8 cellular contexts compared by ENCODE assay signal in genomic region chr7:39623312-39624201, GRCh38. TPM values are rescaled to one million over a fixed set of nuclear protein-coding genes. Genes with fewer than 3 reads are reported as not detected.
DNase-seq lines count a peak whose midpoint lies in the region; ATAC-seq and TF ChIP-seq lines count a peak whose summit lies in the region.

TSS of gene RALA (plus strand) at chr7:39623572. CDS start at chr7:39686668, 63,096 bp downstream.

- H3K27ac ChIP-seq in GM23338 (ENCODE audit: low read depth) = peak within 1 kb of the TSS; percentile 97
- H3K27ac ChIP-seq in RWPE2 (ENCODE audit: poor library complexity, severe bottlenecking) = peak within 1 kb of the TSS; percentile 70

- H2AFZ ChIP-seq in GM23338 = peak within 1 kb of the TSS; percentile 61

- H3K4me2 ChIP-seq in GM23338 = peak within 1 kb of the TSS; percentile 97

- no peaks in the 10 kb centered on the region for H3K9me3 ChIP-seq in RWPE2 (ENCODE audit: severe bottlenecking)

- H3K4me1 ChIP-seq in GM23338 (ENCODE audit: insufficient read depth) = peaks cover 46% of the 10 kb centered on the region
- H3K4me1 ChIP-seq in RWPE2 (ENCODE audit: insufficient read depth, poor library complexity, severe bottlenecking) = peaks cover 31% of the 10 kb centered on the region

- peak within 1 kb of the TSS; percentile 96 for H3K27ac Mint-ChIP-seq in GM23338
- peak within 1 kb of the TSS; percentile 92 for H3K27ac Mint-ChIP-seq in activated T-helper 2 cell treated with anti-CD3 and anti-CD28 coated beads, Interferon-gamma antibody, Interleukin-2, Interleukin-4, amounts not matched to agents 10 μg/mL and 5 μg/mL and 100 μg/mL, durations not matched to agents 14 hours and 24 hours and 36 hours
- H3K27ac Mint-ChIP-seq in naive thymus-derived CD8-positive, alpha-beta T cell = peak within 1 kb of the TSS; percentile 94 to 99 (median 95)
- peak within 1 kb of the TSS; percentile 96 for H3K27ac Mint-ChIP-seq in stimulated activated naive B cell treated with anti-CD40 and anti-IgM and Interleukin-4, amounts not matched to agents 10 μg/mL and 1 μg/mL and 100 μg/mL, for 72 hours

- H3K27me3 ChIP-seq in GM23338 (ENCODE audit: insufficient read depth) (no peaks in the 10 kb centered on the region), RWPE2 (ENCODE audit: insufficient read depth, poor library complexity, severe bottlenecking) (no peaks in the 10 kb centered on the region)

- H4K20me1 ChIP-seq in GM23338 (replicated peaks; ENCODE audit: insufficient read depth) = peaks cover 15% of the 10 kb centered on the region

- no peaks in the 10 kb centered on the region for H3K36me3 Mint-ChIP-seq in GM23338 (ENCODE audit: low read depth)
- peaks cover 27% of the 10 kb centered on the region for H3K36me3 Mint-ChIP-seq in activated T-helper 2 cell treated with anti-CD3 and anti-CD28 coated beads, Interferon-gamma antibody, Interleukin-2, Interleukin-4, amounts not matched to agents 10 μg/mL and 5 μg/mL and 100 μg/mL, durations not matched to agents 14 hours and 24 hours and 36 hours (ENCODE audit: low read depth)
- peaks cover 0 to 8% (median 0%) of the 10 kb centered on the region in 3 donors for H3K36me3 Mint-ChIP-seq in naive thymus-derived CD8-positive, alpha-beta T cell
- H3K36me3 Mint-ChIP-seq in stimulated activated naive B cell treated with anti-CD40 and anti-IgM and Interleukin-4, amounts not matched to agents 10 μg/mL and 1 μg/mL and 100 μg/mL, for 72 hours = peaks cover 11 to 13% of the 10 kb centered on the region in 2 donors

- POLR2A ChIA-PET in naive thymus-derived CD8-positive, alpha-beta T cell (lab: Charles Lee) = interaction anchor here (0.5 to 5.0 kb wide), 19 partner anchors 8 to 327 kb away, joined by 3 to 38 read pairs (median 4); partner anchors contain the start of gene CDK13

- H3K27me3 Mint-ChIP-seq in GM23338 (ENCODE audit: insufficient read depth, low read depth, poor library complexity) = peaks cover 1% of the 10 kb centered on the region
- H3K27me3 Mint-ChIP-seq in activated T-helper 2 cell treated with anti-CD3 and anti-CD28 coated beads, Interferon-gamma antibody, Interleukin-2, Interleukin-4, amounts not matched to agents 10 μg/mL and 5 μg/mL and 100 μg/mL, durations not matched to agents 14 hours and 24 hours and 36 hours (ENCODE audit: low read depth) = peaks cover 6% of the 10 kb centered on the region
- no peaks in the 10 kb centered on the region for H3K27me3 Mint-ChIP-seq in naive thymus-derived CD8-positive, alpha-beta T cell
- H3K27me3 Mint-ChIP-seq in stimulated activated naive B cell treated with anti-CD40 and anti-IgM and Interleukin-4, amounts not matched to agents 10 μg/mL and 1 μg/mL and 100 μg/mL, for 72 hours = no peaks in the 10 kb centered on the region

- H3K79me2 ChIP-seq in GM23338 (replicated peaks; ENCODE audit: insufficient read depth) = peaks cover 46% of the 10 kb centered on the region

- intact Hi-C loops in activated T-helper 2 cell treated with anti-CD3 and anti-CD28 coated beads, Interferon-gamma antibody, Interleukin-2, Interleukin-4, amounts not matched to agents 10 μg/mL and 5 μg/mL and 100 μg/mL, durations not matched to agents 14 hours and 24 hours and 36 hours (cut with micrococcal nuclease) = loop anchor here (1.0 to 5.0 kb wide), 6 partner anchors 31 to 509 kb away; partner anchors contain the start of gene MPLKIP

- ATAC-seq in GM23338 (peak; percentile 97), RWPE2 (ENCODE audit: low read depth) (peak; percentile 94)
- ATAC-seq in naive thymus-derived CD8-positive, alpha-beta T cell = peak; percentile 90 to 95
- ATAC-seq in stimulated activated naive B cell treated with anti-CD40 and anti-IgM and Interleukin-4, amounts not matched to agents 10 μg/mL and 1 μg/mL and 100 μg/mL, for 72 hours (replicated peaks) = peak; percentile 90 to 91

- H3K9me2 ChIP-seq in GM23338 (ENCODE audit: insufficient read depth) = no peaks in the 10 kb centered on the region

- H3K4me1 Mint-ChIP-seq in GM23338 = peaks cover 48% of the 10 kb centered on the region
- peaks cover 37% of the 10 kb centered on the region for H3K4me1 Mint-ChIP-seq in activated T-helper 2 cell treated with anti-CD3 and anti-CD28 coated beads, Interferon-gamma antibody, Interleukin-2, Interleukin-4, amounts not matched to agents 10 μg/mL and 5 μg/mL and 100 μg/mL, durations not matched to agents 14 hours and 24 hours and 36 hours (ENCODE audit: low read depth)
- peaks cover 30 to 59% (median 55%) of the 10 kb centered on the region in 4 donors for H3K4me1 Mint-ChIP-seq in naive thymus-derived CD8-positive, alpha-beta T cell
- peaks cover 31 to 58% of the 10 kb centered on the region in 2 donors for H3K4me1 Mint-ChIP-seq in stimulated activated naive B cell treated with anti-CD40 and anti-IgM and Interleukin-4, amounts not matched to agents 10 μg/mL and 1 μg/mL and 100 μg/mL, for 72 hours

- DNase-seq in EH (ENCODE audit: low read depth) = peak; percentile 96
- DNase-seq in GM23338 (ENCODE audit: low spot score) = peak; percentile 93
- DNase-seq in LHCN-M2 (ENCODE audit: low read depth) = peak; percentile 96
- DNase-seq in RWPE2 (ENCODE audit: low spot score) = peak; percentile 92
- peak; percentile 85 for DNase-seq in activated T-helper 2 cell treated with anti-CD3 and anti-CD28 coated beads, Interferon-gamma antibody, Interleukin-2, Interleukin-4, amounts not matched to agents 10 μg/mL and 5 μg/mL and 100 μg/mL, durations not matched to agents 14 hours and 24 hours and 36 hours (ENCODE audit: low spot score)
- DNase-seq in fibroblast of mammary gland (ENCODE audit: low read depth) = peak; percentile 92
- DNase-seq in naive thymus-derived CD8-positive, alpha-beta T cell = peak; percentile 84 to 93 (median 87)
- DNase-seq in stimulated activated naive B cell treated with anti-CD40 and anti-IgM and Interleukin-4, amounts not matched to agents 10 μg/mL and 1 μg/mL and 100 μg/mL, for 72 hours = peak; percentile 86

- TF ChIP-seq CTCF in GM23338 (conservative IDR thresholded peaks at IDR 0.05; ENCODE audit: low read depth in 2 of 2) (no peak), RWPE2 (IDR thresholded peaks at IDR 0.05; ENCODE audit: poor library complexity, severe bottlenecking) (no peak), fibroblast of mammary gland (conservative IDR thresholded peaks at IDR 0.05; ENCODE audit: control insufficient read depth, insufficient read depth, low read depth, low read length) (no peak)

- no peaks in the 10 kb centered on the region for H3F3A ChIP-seq in GM23338 (replicated peaks; ENCODE audit: low read depth)

- H3K4me3 ChIP-seq in GM23338 (peak within 1 kb of the TSS; percentile 87), RWPE2 (ENCODE audit: severe bottlenecking) (peak within 1 kb of the TSS; percentile 95), fibroblast of mammary gland (ENCODE audit: control insufficient read depth, low read depth, low read length) (peak within 1 kb of the TSS; percentile 90)

- H3K4me3 Mint-ChIP-seq in GM23338 = peak within 1 kb of the TSS; percentile 87
- H3K4me3 Mint-ChIP-seq in activated T-helper 2 cell treated with anti-CD3 and anti-CD28 coated beads, Interferon-gamma antibody, Interleukin-2, Interleukin-4, amounts not matched to agents 10 μg/mL and 5 μg/mL and 100 μg/mL, durations not matched to agents 14 hours and 24 hours and 36 hours (ENCODE audit: low read depth) = peak within 1 kb of the TSS; percentile 99
- peak within 1 kb of the TSS; percentile 89 to 99 (median 96) for H3K4me3 Mint-ChIP-seq in naive thymus-derived CD8-positive, alpha-beta T cell
- H3K4me3 Mint-ChIP-seq in stimulated activated naive B cell treated with anti-CD40 and anti-IgM and Interleukin-4, amounts not matched to agents 10 μg/mL and 1 μg/mL and 100 μg/mL, for 72 hours = peak within 1 kb of the TSS; percentile 95 to 96

- H3K36me3 ChIP-seq in GM23338 (ENCODE audit: insufficient read depth) (no peaks in the 10 kb centered on the region), RWPE2 (ENCODE audit: low read depth) (no peaks in the 10 kb centered on the region; the same call in 1 of the 2 replicates)

- H3K9me3 Mint-ChIP-seq in GM23338 = no peaks in the 10 kb centered on the region
- no peaks in the 10 kb centered on the region for H3K9me3 Mint-ChIP-seq in activated T-helper 2 cell treated with anti-CD3 and anti-CD28 coated beads, Interferon-gamma antibody, Interleukin-2, Interleukin-4, amounts not matched to agents 10 μg/mL and 5 μg/mL and 100 μg/mL, durations not matched to agents 14 hours and 24 hours and 36 hours
- no peaks in the 10 kb centered on the region for H3K9me3 Mint-ChIP-seq in naive thymus-derived CD8-positive, alpha-beta T cell
- no peaks in the 10 kb centered on the region for H3K9me3 Mint-ChIP-seq in stimulated activated naive B cell treated with anti-CD40 and anti-IgM and Interleukin-4, amounts not matched to agents 10 μg/mL and 1 μg/mL and 100 μg/mL, for 72 hours

TF ChIP-seq in GM23338, 12 proteins besides CTCF, POLR2A, EP300 and RAD21:
- TF ChIP-seq EZH2 (IDR thresholded peaks at IDR 0.05; ENCODE audit: low read depth, unreplicated experiment) = no peak
- TF ChIP-seq ETS1 (IDR thresholded peaks at IDR 0.05) = peak; percentile 68
- peak; percentile 47; the same call in 1 of the 2 replicates for TF ChIP-seq CREB1 (CRISPR knock-in tag; IDR thresholded peaks at IDR 0.05; ENCODE audit: low read depth)
- TF ChIP-seq POLR2AphosphoS5 (IDR thresholded peaks at IDR 0.05; ENCODE audit: low read depth) = peak; percentile 90

RNA-seq across cellular contexts. Expression of gene RALA, which starts in this region (rescaled TPM):
- total RNA-seq in GM23338 (2014; rRNA removed; shearing (Covaris generic)) = 43.5 and 51.9 TPM in 2 replicates
- 220 and 231 TPM in 2 replicates for polyA plus RNA-seq in GM23338 (2016; fragmentation: Nextera tagmentation; extraction: Ambion mirVana)
- total RNA-seq in LHCN-M2 (2014; rRNA removed) = 17.0 and 18.3 TPM in 2 replicates
- polyA plus RNA-seq in LHCN-M2 (2012) = 49.9 TPM
- 33.1 and 35.3 TPM in 2 replicates for total RNA-seq in activated T-helper 2 cell treated with anti-CD3 and anti-CD28 coated beads, Interferon-gamma antibody, Interleukin-2, Interleukin-4, amounts not matched to agents 10 μg/mL and 5 μg/mL and 100 μg/mL, durations not matched to agents 14 hours and 24 hours and 36 hours
- total RNA-seq in naive thymus-derived CD8-positive, alpha-beta T cell = 10 to 100 TPM; 39.7 to 44.9 TPM
- polyA plus RNA-seq in naive thymus-derived CD8-positive, alpha-beta T cell = 10 to 100 TPM; 46.6 to 55.1 (median 48.2) TPM

Comparison
In these comparisons a context has a peak if more than half of its experiments do, and no peak if none do; other contexts are left out.
1. Peak in every context shown above with its lines: DNase-seq, ATAC-seq, H3K4me3 ChIP-seq and H3K27ac ChIP-seq.